10 cellular contexts compared by ENCODE assay signal in genomic region chr5:163306421-163306820, GRCh38.
DNase-seq lines count a peak whose midpoint lies in the region; ATAC-seq, FAIRE-seq and TF ChIP-seq lines count a peak whose summit lies in the region.
"Had no signal": no experiment of that assay in that cellular context is flagged by ENCODE, and none has a peak within 500 bp of the region (broad histone marks: within the 10 kb centered on the region; RNA-seq: fewer than 3 reads in every experiment).

No MANE protein-coding gene starts in this region.

- H3K9me3 ChIP-seq in osteoblast (ENCODE audit: low read depth, low read length) = no peaks in the 10 kb centered on the region

- no peaks in the 10 kb centered on the region for H3K4me1 ChIP-seq in osteoblast (ENCODE audit: insufficient read depth, low read length)
- H3K4me1 ChIP-seq: parathyroid adenoma had no signal

- no peaks in the 10 kb centered on the region for H4K20me1 ChIP-seq in osteoblast (ENCODE audit: insufficient read depth, low read length)

- no peak overlapping the region for H3K4me3 Mint-ChIP-seq in effector memory CD8-positive, alpha-beta T cell

- H3K27ac ChIP-seq in osteoblast (ENCODE audit: low read depth, low read length) = no peak overlapping the region
- H3K27ac ChIP-seq: parathyroid adenoma had no signal

- FAIRE-seq in bronchial epithelial cell (lab: Jason Lieb, UNC) = no peak

- no peak overlapping the region for H2AFZ ChIP-seq in osteoblast (ENCODE audit: low read length)
- H2AFZ ChIP-seq: parathyroid adenoma had no signal

- no peaks in the 10 kb centered on the region for H3K4me1 Mint-ChIP-seq in effector memory CD8-positive, alpha-beta T cell (ENCODE audit: low read depth in 2 of 2)

- H3K27me3 ChIP-seq in bronchial epithelial cell (ENCODE audit: control insufficient read depth, insufficient read depth, low read length) = no peaks in the 10 kb centered on the region
- H3K27me3 ChIP-seq in osteoblast (ENCODE audit: insufficient read depth, low read length) = no peaks in the 10 kb centered on the region

- no peak for TF ChIP-seq POLR2A in GM18505 (IDR thresholded peaks at IDR 0.05; ENCODE audit: borderline replicate concordance, extremely low read depth, insufficient read depth, insufficient read length)

- TF ChIP-seq CTCF in GM13977 (IDR thresholded peaks at IDR 0.05; ENCODE audit: extremely low read depth, insufficient read depth, missing control alignments) (peak; percentile 59), bronchial epithelial cell (IDR thresholded peaks at IDR 0.05; ENCODE audit: insufficient read depth, low read length, severe bottlenecking) (peak; percentile 8), osteoblast (IDR thresholded peaks at IDR 0.05; ENCODE audit: extremely low read depth, low read depth, low read length) (peak; percentile 27)

- H3K4me2 ChIP-seq in osteoblast (ENCODE audit: insufficient read depth, low read length) = no peak overlapping the region

- in situ Hi-C loops in GM13977 (cut with MboI; ENCODE audit: low pct_unique_long_range_greater_than_20kb, low sequenced_read_pairs, unreplicated experiment) = no loop called here

- no peak overlapping the region for H3K27ac Mint-ChIP-seq in effector memory CD8-positive, alpha-beta T cell

- peaks cover 0 to 27% of the 10 kb centered on the region in 2 donors for H3K27me3 Mint-ChIP-seq in effector memory CD8-positive, alpha-beta T cell

- H3K36me3 ChIP-seq in bronchial epithelial cell (ENCODE audit: control insufficient read depth, insufficient read depth, low read length) (no peaks in the 10 kb centered on the region), osteoblast (ENCODE audit: insufficient read depth, low read length) (no peaks in the 10 kb centered on the region)

- ATAC-seq in GM18505 (IDR thresholded peaks at IDR 0.05; ENCODE audit: unreplicated experiment) = no peak
- ATAC-seq in effector memory CD8-positive, alpha-beta T cell (replicated peaks) = no peak

- DNase-seq in GM13977 (ENCODE audit: low spot score) = no peak
- peak; percentile 9 for DNase-seq in M059J (ENCODE audit: low read depth)
- DNase-seq in bronchial epithelial cell (ENCODE audit: low read depth) = peak; percentile 21
- no peak for DNase-seq in osteoblast (ENCODE audit: insufficient read length, low spot score, missing footprints)
- no peak for DNase-seq in activated CD4-positive, alpha-beta T cell treated with anti-CD3 and anti-CD28 coated beads for 48 hours
- DNase-seq in mucosa of gallbladder (ENCODE audit: low spot score) = no peak
- no peak for DNase-seq in effector memory CD8-positive, alpha-beta T cell
- DNase-seq: NCI-H1694 had no signal

- H3K9me3 Mint-ChIP-seq in effector memory CD8-positive, alpha-beta T cell = no peaks in the 10 kb centered on the region

- no peaks in the 10 kb centered on the region for H3K36me3 Mint-ChIP-seq in effector memory CD8-positive, alpha-beta T cell (ENCODE audit: insufficient read depth)

- H3K4me3 ChIP-seq in bronchial epithelial cell (ENCODE audit: low read depth, low read length) (no peak overlapping the region), osteoblast (ENCODE audit: insufficient read depth, low read length) (no peak overlapping the region)

- H3K79me2 ChIP-seq in osteoblast (ENCODE audit: insufficient read depth, low read length) = no peaks in the 10 kb centered on the region
- H3K79me2 ChIP-seq: parathyroid adenoma had no signal

Comparison
In these comparisons a context has a peak if more than half of its experiments do, and no peak if none do; other contexts are left out.
1. DNase-seq: peak in M059J (single experiment) and bronchial epithelial cell (single experiment); none in GM13977 (single experiment), osteoblast (single experiment), activated CD4-positive, alpha-beta T cell treated with anti-CD3 and anti-CD28 coated beads for 48 hours (single experiment), mucosa of gallbladder (single experiment) and effector memory CD8-positive, alpha-beta T cell (0 of 3).
2. CTCF ChIP-seq: peak in every context shown above with its lines; median percentile 59 in GM13977; 27 in osteoblast; 8 in bronchial epithelial cell.